3 cellular contexts compared by ENCODE assay signal in genomic region chr7:45709168-45710034, GRCh38.
TF ChIP-seq lines count a peak whose summit lies in the region.

No MANE protein-coding gene starts in this region.

TF ChIP-seq in IMR-90, 13 proteins besides CTCF, POLR2A, EP300 and RAD21:
- TF ChIP-seq ELK1 (IDR thresholded peaks at IDR 0.05; ENCODE audit: borderline replicate concordance, low read depth, low read length) = no peak
- TF ChIP-seq CEBPB (IDR thresholded peaks at IDR 0.05; ENCODE audit: low read depth, low read length) = peak; percentile 55

TF ChIP-seq in liver, 16 proteins besides CTCF, POLR2A, EP300 and RAD21 (continued from another document):
- TF ChIP-seq ZBTB33 (IDR thresholded peaks at IDR 0.05) (no peak), NR2F2 (IDR thresholded peaks at IDR 0.05) (peak; percentile 74), SP1 (IDR thresholded peaks at IDR 0.05) (peak; percentile 10)

TF ChIP-seq in GM12891, 5 proteins besides CTCF, POLR2A, EP300 and RAD21 (continued from another document):
- no peak for TF ChIP-seq POLR2AphosphoS5 (IDR thresholded peaks at IDR 0.05; ENCODE audit: low read depth, low read length)
- no peak for TF ChIP-seq TAF1 (IDR thresholded peaks at IDR 0.05; ENCODE audit: low read depth, low read length)
